17 cellular contexts compared by ENCODE assay signal in genomic region chr12:31803306-31804184, GRCh38.
A peak's percentile ranks its signal among the peaks of the same experiment; 100 is the strongest.
DNase-seq lines count a peak whose midpoint lies in the region; ATAC-seq and TF ChIP-seq lines count a peak whose summit lies in the region.
"Had no signal": no experiment of that assay in that cellular context is flagged by ENCODE, and none has a peak within 500 bp of the region (broad histone marks: within the 10 kb centered on the region; RNA-seq: fewer than 3 reads in every experiment).

No MANE protein-coding gene starts in this region.

- H2AFZ ChIP-seq in MM.1S (ENCODE audit: low read length), result no peak overlapping the region
- H2AFZ ChIP-seq: GM23248 had no signal

- no peak overlapping the region for H3K27ac ChIP-seq in MM.1S (ENCODE audit: low read length)
- H3K27ac ChIP-seq: GM23248, left ventricle myocardium inferior, vagina, WERI-Rb-1 had no signal

- H3K36me3 ChIP-seq in MM.1S (replicated peaks; ENCODE audit: insufficient read depth, low read length), result no peaks in the 10 kb centered on the region
- H3K36me3 ChIP-seq: left ventricle myocardium inferior, vagina, WERI-Rb-1 had no signal

- no peak for TF ChIP-seq CTCF in MM.1S (IDR thresholded peaks at IDR 0.05; ENCODE audit: low read length)

- H3K9me3 ChIP-seq in MM.1S (replicated peaks; ENCODE audit: insufficient read depth, low read length), result no peaks in the 10 kb centered on the region
- H3K9me3 ChIP-seq: left ventricle myocardium inferior, vagina had no signal

- no peaks in the 10 kb centered on the region for H3K4me1 ChIP-seq in MM.1S (ENCODE audit: low read length)
- H3K4me1 ChIP-seq: left ventricle myocardium inferior, vagina had no signal

- H3K27ac Mint-ChIP-seq in activated T-cell treated with anti-CD3 and anti-CD28 coated beads, Interleukin-2, amount 50 U/mL, for 72 hours, result peak overlapping the region; percentile 44
- peak overlapping the region; percentile 92 for H3K27ac Mint-ChIP-seq in central memory CD8-positive, alpha-beta T cell (ENCODE audit: low read depth)
- peak overlapping the region; percentile 78 for H3K27ac Mint-ChIP-seq in stimulated activated memory B cell treated with anti-CD40 and anti-IgM and Interleukin-4, amounts not matched to agents 10 μg/mL and 1 μg/mL and 100 μg/mL, for 72 hours

- H3K36me3 Mint-ChIP-seq in activated T-cell treated with anti-CD3 and anti-CD28 coated beads, Interleukin-2, amount 50 U/mL, for 72 hours (ENCODE audit: insufficient read depth in 2 of 2), result peaks cover 4 to 8% of the 10 kb centered on the region in 2 donors
- H3K36me3 Mint-ChIP-seq in central memory CD8-positive, alpha-beta T cell (ENCODE audit: insufficient read depth), result peaks cover 4% of the 10 kb centered on the region
- H3K36me3 Mint-ChIP-seq in stimulated activated memory B cell treated with anti-CD40 and anti-IgM and Interleukin-4, amounts not matched to agents 10 μg/mL and 1 μg/mL and 100 μg/mL, for 72 hours, result peaks cover 13% of the 10 kb centered on the region

- no peaks in the 10 kb centered on the region for H4K20me1 ChIP-seq in MM.1S (ENCODE audit: insufficient read depth, low read length)

- ATAC-seq in activated T-cell treated with anti-CD3 and anti-CD28 coated beads, Interleukin-2, amount 50 U/mL, for 72 hours (replicated peaks in 1 of 2), result peak; percentile 18 to 39
- no peak for ATAC-seq in central memory CD8-positive, alpha-beta T cell (replicated peaks; ENCODE audit: extremely low read depth, poor library complexity, severe bottlenecking)
- ATAC-seq in stimulated activated memory B cell treated with anti-CD40 and anti-IgM and Interleukin-4, amounts not matched to agents 10 μg/mL and 1 μg/mL and 100 μg/mL, for 72 hours, result no peak
- ATAC-seq in HG03108 (IDR thresholded peaks at IDR 0.05; ENCODE audit: unreplicated experiment), result no peak
- ATAC-seq: SK-N-SH treated with all-trans-retinoic acid at 6 μM for 48 hours had no signal

- H3K4me2 ChIP-seq in MM.1S (ENCODE audit: low read depth, low read length), result 0 out of 2 replicates have a peak overlapping the region, but pooled peaks have one; percentile 14

- H3K4me1 Mint-ChIP-seq in activated T-cell treated with anti-CD3 and anti-CD28 coated beads, Interleukin-2, amount 50 U/mL, for 72 hours (ENCODE audit: low read depth), result peaks cover 47% of the 10 kb centered on the region
- peaks cover 49% of the 10 kb centered on the region for H3K4me1 Mint-ChIP-seq in central memory CD8-positive, alpha-beta T cell
- H3K4me1 Mint-ChIP-seq in stimulated activated memory B cell treated with anti-CD40 and anti-IgM and Interleukin-4, amounts not matched to agents 10 μg/mL and 1 μg/mL and 100 μg/mL, for 72 hours, result peaks cover 45% of the 10 kb centered on the region

- H3K79me2 ChIP-seq in MM.1S (ENCODE audit: low read length), result no peaks in the 10 kb centered on the region

- DNase-seq in activated T-cell treated with anti-CD3 and anti-CD28 coated beads, Interleukin-2, amount 50 U/mL, for 72 hours, result no peak
- DNase-seq in activated T-cell treated with anti-CD3 and anti-CD28 coated beads, Interleukin-2, amount 50 U/mL, for 1 hour, result no peak
- no peak for DNase-seq in MM.1S
- no peak for DNase-seq in central memory CD8-positive, alpha-beta T cell (ENCODE audit: low spot score in 2 of 2)
- no peak for DNase-seq in NCI-H748 (lab: John Stamatoyannopoulos, UW; ENCODE audit: unreplicated experiment)
- DNase-seq in inferior parietal cortex (ENCODE audit: extremely low spot score), result no peak
- DNase-seq: GM23248; hypothalamus; left ventricle myocardium inferior; NCI-H1092 treated with DMSO at 0.1 percent for 48 hours; NCI-H2171 treated with DMSO at 0.1 percent for 48 hours; stimulated activated CD4-positive, alpha-beta T cell treated with anti-CD3 and anti-CD28 coated beads, Interleukin-2, amount 100 ng/mL, for 48 hours; WERI-Rb-1 had no signal

- H3K9me2 ChIP-seq in MM.1S (replicated peaks; ENCODE audit: insufficient read depth, low read length), result no peaks in the 10 kb centered on the region

- H3K4me3 ChIP-seq in MM.1S (ENCODE audit: low read length), result no peak overlapping the region
- H3K4me3 ChIP-seq: GM23248, left ventricle myocardium inferior, vagina had no signal

- no peaks in the 10 kb centered on the region for H3F3A ChIP-seq in MM.1S (ENCODE audit: insufficient read depth, low read length)

- no peaks in the 10 kb centered on the region for H3K27me3 Mint-ChIP-seq in activated T-cell treated with anti-CD3 and anti-CD28 coated beads, Interleukin-2, amount 50 U/mL, for 72 hours (ENCODE audit: low read depth)
- no peaks in the 10 kb centered on the region for H3K27me3 Mint-ChIP-seq in central memory CD8-positive, alpha-beta T cell
- H3K27me3 Mint-ChIP-seq in stimulated activated memory B cell treated with anti-CD40 and anti-IgM and Interleukin-4, amounts not matched to agents 10 μg/mL and 1 μg/mL and 100 μg/mL, for 72 hours, result no peaks in the 10 kb centered on the region

- H3K9me3 Mint-ChIP-seq in activated T-cell treated with anti-CD3 and anti-CD28 coated beads, Interleukin-2, amount 50 U/mL, for 72 hours, result peaks cover 0 to 3% of the 10 kb centered on the region in 2 donors
- H3K9me3 Mint-ChIP-seq in central memory CD8-positive, alpha-beta T cell, result no peaks in the 10 kb centered on the region
- H3K9me3 Mint-ChIP-seq in stimulated activated memory B cell treated with anti-CD40 and anti-IgM and Interleukin-4, amounts not matched to agents 10 μg/mL and 1 μg/mL and 100 μg/mL, for 72 hours, result no peaks in the 10 kb centered on the region

- H3K4me3 Mint-ChIP-seq in activated T-cell treated with anti-CD3 and anti-CD28 coated beads, Interleukin-2, amount 50 U/mL, for 72 hours, result peak overlapping the region; percentile 64 to 70
- H3K4me3 Mint-ChIP-seq in central memory CD8-positive, alpha-beta T cell, result peak overlapping the region; percentile 87
- H3K4me3 Mint-ChIP-seq in stimulated activated memory B cell treated with anti-CD40 and anti-IgM and Interleukin-4, amounts not matched to agents 10 μg/mL and 1 μg/mL and 100 μg/mL, for 72 hours, result peak overlapping the region; percentile 73

- H3K9ac ChIP-seq in MM.1S (ENCODE audit: low read length), result no peak overlapping the region
- H3K9ac ChIP-seq: GM23248 had no signal

- H3K27me3 ChIP-seq in MM.1S (replicated peaks; ENCODE audit: insufficient read depth, low read length), result no peaks in the 10 kb centered on the region
- H3K27me3 ChIP-seq: vagina had no signal

Comparison
In these comparisons a context has a peak if more than half of its experiments do, and no peak if none do; other contexts are left out.
1. ATAC-seq: peak in activated T-cell treated with anti-CD3 and anti-CD28 coated beads, Interleukin-2, amount 50 U/mL, for 72 hours (2 of 2); none in central memory CD8-positive, alpha-beta T cell (single experiment), stimulated activated memory B cell treated with anti-CD40 and anti-IgM and Interleukin-4, amounts not matched to agents 10 μg/mL and 1 μg/mL and 100 μg/mL, for 72 hours (single experiment) and HG03108 (single experiment).
2. Peak in every context shown above with its lines, with median percentiles within 50 percentile points of each other: H3K27ac Mint-ChIP-seq and H3K4me3 Mint-ChIP-seq.